13 cellular contexts compared by ENCODE assay signal in the genomic region with DNA sequence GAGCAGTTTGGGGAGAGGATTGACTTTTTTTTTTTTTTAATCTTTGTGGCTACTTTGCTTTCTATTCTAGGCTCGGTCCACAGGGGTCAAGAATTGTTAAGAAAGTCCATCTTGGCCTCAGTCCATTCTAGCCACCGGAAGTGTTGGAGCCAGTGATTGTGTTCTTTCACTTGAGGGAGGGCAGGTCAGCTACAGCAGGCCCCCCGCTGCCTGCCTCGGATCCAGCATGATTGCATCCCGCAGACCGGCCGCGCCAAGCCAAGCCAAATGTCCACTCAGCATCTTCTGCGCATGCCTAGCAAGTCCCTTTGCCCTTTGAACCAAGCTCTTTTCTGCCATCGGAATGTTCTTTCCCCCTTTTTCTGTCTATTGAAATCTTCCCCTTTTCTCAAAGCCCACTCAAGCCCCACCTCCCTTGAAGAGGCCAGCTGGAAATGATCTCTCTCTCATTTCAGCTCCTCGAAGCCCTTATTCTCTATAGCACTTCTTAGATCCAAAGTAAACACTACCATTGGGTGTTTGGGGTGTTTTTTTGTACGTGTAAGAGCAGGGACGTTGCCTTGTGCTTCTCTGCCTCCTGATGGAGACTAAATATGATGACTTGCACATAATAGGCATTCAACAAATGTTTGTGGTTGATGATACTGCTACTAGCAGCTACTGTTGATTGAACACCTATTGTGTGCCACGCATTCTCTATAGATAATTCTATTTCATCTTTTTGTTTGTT.
DNase-seq lines count a peak whose midpoint lies in the region; ATAC-seq and TF ChIP-seq lines count a peak whose summit lies in the region.
"Had no signal": no experiment of that assay in that cellular context is flagged by ENCODE, and none has a peak within 500 bp of the region (broad histone marks: within the 10 kb centered on the region; RNA-seq: fewer than 3 reads in every experiment).

No MANE protein-coding gene starts in this region.

- TF ChIP-seq CTCF in left lung (IDR thresholded peaks at IDR 0.05) (no peak), upper lobe of right lung (IDR thresholded peaks at IDR 0.05) (no peak), GM20000 (IDR thresholded peaks at IDR 0.05; ENCODE audit: extremely low read depth, missing control alignments) (no peak)

- H3K27me3 ChIP-seq in left lung: no peaks in the 10 kb centered on the region
- no peaks in the 10 kb centered on the region for H3K27me3 ChIP-seq in upper lobe of right lung

- no peaks in the 10 kb centered on the region for H3K36me3 Mint-ChIP-seq in activated naive CD4-positive, alpha-beta T cell treated with anti-CD3 and anti-CD28 coated beads, Interleukin-2, amount 50 U/mL, for 24 hours
- no peaks in the 10 kb centered on the region for H3K36me3 Mint-ChIP-seq in activated naive CD4-positive, alpha-beta T cell treated with anti-CD3 and anti-CD28 coated beads, Interleukin-2, amount 10 ng/mL, durations not matched to agents 7 days and 5 days

- peak overlapping the region; percentile 31 for H3K4me3 Mint-ChIP-seq in activated naive CD4-positive, alpha-beta T cell treated with anti-CD3 and anti-CD28 coated beads, Interleukin-2, amount 50 U/mL, for 24 hours
- H3K4me3 Mint-ChIP-seq in activated naive CD4-positive, alpha-beta T cell treated with anti-CD3 and anti-CD28 coated beads, Interleukin-2, amount 10 ng/mL, durations not matched to agents 7 days and 5 days: no peak overlapping the region

- H3K27ac ChIP-seq in left lung: no peak overlapping the region
- no peak overlapping the region for H3K27ac ChIP-seq in upper lobe of right lung

- no peaks in the 10 kb centered on the region for H3K9me3 ChIP-seq in left lung
- no peaks in the 10 kb centered on the region for H3K9me3 ChIP-seq in upper lobe of right lung
- H3K9me3 ChIP-seq: mucosa of descending colon had no signal

- peaks cover 13% of the 10 kb centered on the region for H3K4me1 Mint-ChIP-seq in activated naive CD4-positive, alpha-beta T cell treated with anti-CD3 and anti-CD28 coated beads, Interleukin-2, amount 50 U/mL, for 24 hours
- peaks cover 13% of the 10 kb centered on the region for H3K4me1 Mint-ChIP-seq in activated naive CD4-positive, alpha-beta T cell treated with anti-CD3 and anti-CD28 coated beads, Interleukin-2, amount 10 ng/mL, durations not matched to agents 7 days and 5 days

- DNase-seq in activated naive CD4-positive, alpha-beta T cell treated with anti-CD3 and anti-CD28 coated beads, Interleukin-2, amount 10 ng/mL, durations not matched to agents 7 days and 5 days: no peak
- peak; percentile 32 for DNase-seq in astrocyte of the hippocampus (ENCODE audit: low read depth, low spot score)
- no peak for DNase-seq in left lung
- DNase-seq in upper lobe of right lung: peak; percentile 62
- no peak for DNase-seq in germinal center (ENCODE audit: low spot score)
- no peak for DNase-seq in GM20000 (ENCODE audit: low spot score)
- DNase-seq: activated CD4-positive, alpha-beta T cell treated with anti-CD3 and anti-CD28 coated beads, Interleukin-2, amount 50 U/mL, for 1 hour; amniotic stem cell; foreskin melanocyte; mucosa of descending colon; NCI-H1930 had no signal

- no peak overlapping the region for H3K4me3 ChIP-seq in left lung
- no peak overlapping the region for H3K4me3 ChIP-seq in upper lobe of right lung
- H3K4me3 ChIP-seq: mucosa of descending colon had no signal

- CTCF ChIA-PET in activated naive CD4-positive, alpha-beta T cell treated with anti-CD3 and anti-CD28 coated beads, Interleukin-2, amount 10 ng/mL, durations not matched to agents 7 days and 5 days (lab: Charles Lee): interaction anchor here (0.6 to 2.2 kb wide), 3 partner anchors 11 to 515 kb away, joined by 4 to 5 read pairs (median 5); no protein-coding TSS in a partner anchor

- H3K36me3 ChIP-seq in left lung (no peaks in the 10 kb centered on the region), upper lobe of right lung (no peaks in the 10 kb centered on the region)

- no peak overlapping the region for H3K27ac Mint-ChIP-seq in activated naive CD4-positive, alpha-beta T cell treated with anti-CD3 and anti-CD28 coated beads, Interleukin-2, amount 50 U/mL, for 24 hours
- H3K27ac Mint-ChIP-seq in activated naive CD4-positive, alpha-beta T cell treated with anti-CD3 and anti-CD28 coated beads, Interleukin-2, amount 10 ng/mL, durations not matched to agents 7 days and 5 days: no peak overlapping the region

- no peaks in the 10 kb centered on the region for H3K9me3 Mint-ChIP-seq in activated naive CD4-positive, alpha-beta T cell treated with anti-CD3 and anti-CD28 coated beads, Interleukin-2, amount 50 U/mL, for 24 hours
- no peaks in the 10 kb centered on the region for H3K9me3 Mint-ChIP-seq in activated naive CD4-positive, alpha-beta T cell treated with anti-CD3 and anti-CD28 coated beads, Interleukin-2, amount 10 ng/mL, durations not matched to agents 7 days and 5 days

- H3K4me1 ChIP-seq in left lung (no peaks in the 10 kb centered on the region), upper lobe of right lung (no peaks in the 10 kb centered on the region)

- intact Hi-C loops in left lung (cut with DNase I) (no loop called here), upper lobe of right lung (cut with DNase I) (no loop called here)

- no peaks in the 10 kb centered on the region for H3K27me3 Mint-ChIP-seq in activated naive CD4-positive, alpha-beta T cell treated with anti-CD3 and anti-CD28 coated beads, Interleukin-2, amount 50 U/mL, for 24 hours
- peaks cover 8% of the 10 kb centered on the region for H3K27me3 Mint-ChIP-seq in activated naive CD4-positive, alpha-beta T cell treated with anti-CD3 and anti-CD28 coated beads, Interleukin-2, amount 10 ng/mL, durations not matched to agents 7 days and 5 days

- ATAC-seq in left lung (peak; percentile 86), upper lobe of right lung (peak; percentile 78), GM18867 (IDR thresholded peaks at IDR 0.05; ENCODE audit: unreplicated experiment) (no peak)
- ATAC-seq: mucosa of descending colon had no signal

Comparison
In these comparisons a context has a peak if more than half of its experiments do, and no peak if none do; other contexts are left out.
1. DNase-seq: peak in astrocyte of the hippocampus (single experiment) and upper lobe of right lung (single experiment); none in activated naive CD4-positive, alpha-beta T cell treated with anti-CD3 and anti-CD28 coated beads, Interleukin-2, amount 10 ng/mL, durations not matched to agents 7 days and 5 days (single experiment), left lung (0 of 2), germinal center (single experiment) and GM20000 (single experiment).